8 cellular contexts compared by ENCODE assay signal in the genomic region with DNA sequence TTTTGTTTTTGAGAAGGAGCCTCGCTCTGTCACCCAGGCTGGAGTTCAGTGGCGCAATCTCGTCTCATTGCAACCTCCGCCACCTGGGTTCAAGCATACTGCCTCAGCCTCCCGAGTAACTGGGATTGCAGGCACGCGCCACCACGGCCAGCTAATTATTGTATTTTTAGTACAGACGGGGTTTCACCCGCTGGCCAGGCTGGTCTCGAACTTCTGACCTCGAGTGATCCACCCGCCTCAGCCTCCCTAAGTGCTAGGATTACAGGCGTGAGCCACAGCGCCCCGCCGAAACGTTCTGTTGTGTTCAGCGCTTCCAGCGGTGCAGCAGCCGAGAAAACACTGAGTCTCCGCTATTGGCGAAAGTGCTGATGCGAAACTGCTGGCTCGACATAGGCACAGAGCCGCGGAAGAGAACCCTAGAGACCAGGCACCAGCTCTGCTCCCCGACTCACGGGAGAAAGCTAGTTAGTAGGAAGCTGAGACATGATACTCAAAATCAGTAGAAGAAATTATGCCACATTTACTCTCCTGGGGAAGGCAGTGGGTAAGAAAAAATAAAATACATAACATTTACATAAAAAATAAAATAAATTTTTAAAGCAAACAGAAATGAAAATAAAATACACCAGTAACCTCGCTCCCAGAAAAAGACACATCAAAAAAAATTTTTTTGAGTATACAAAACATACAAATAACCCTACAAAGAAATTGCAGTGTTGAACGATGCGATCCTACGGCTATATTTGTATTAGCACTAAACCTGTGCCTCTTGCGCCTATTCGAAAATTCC. TPM values are rescaled to one million over a fixed set of nuclear protein-coding genes. Genes with fewer than 3 reads are reported as not detected.
A peak's percentile ranks its signal among the peaks of the same experiment; 100 is the strongest.
DNase-seq lines count a peak whose midpoint lies in the region; ATAC-seq and TF ChIP-seq lines count a peak whose summit lies in the region.

No MANE protein-coding gene starts in this region.

- peak; percentile 38; the same call in 1 of the 2 replicates for TF ChIP-seq CTCF in OCI-LY1 (IDR thresholded peaks at IDR 0.05; ENCODE audit: low read length)

- peaks cover 5% of the 10 kb centered on the region; the same call in 1 of the 2 replicates for H3F3A ChIP-seq in OCI-LY1 (ENCODE audit: insufficient read depth, low read length)

- H4K20me1 ChIP-seq in OCI-LY1 (ENCODE audit: insufficient read depth, low read length) = no peaks in the 10 kb centered on the region

- H3K9ac ChIP-seq in OCI-LY1 (ENCODE audit: low read length) = peak overlapping the region; percentile 79

- H3K36me3 ChIP-seq in OCI-LY1 (ENCODE audit: insufficient read depth, low read length) (no peaks in the 10 kb centered on the region), muscle layer of duodenum (ENCODE audit: control insufficient read depth in 1 of 2, insufficient read depth in 2 of 2, low read length in 2 of 2) (no peaks in the 10 kb centered on the region)

- peak overlapping the region; percentile 99 for H3K4me2 ChIP-seq in OCI-LY1 (ENCODE audit: low read length)

- H3K27me3 ChIP-seq in OCI-LY1 (ENCODE audit: insufficient read depth, low read length) (no peaks in the 10 kb centered on the region), muscle layer of duodenum (ENCODE audit: low read depth, low read length) (peaks cover 31% of the 10 kb centered on the region)

- H3K27ac ChIP-seq in OCI-LY1 (ENCODE audit: low read depth, low read length, poor library complexity, severe bottlenecking) (peak overlapping the region; percentile 59), epithelial cell of prostate (peak overlapping the region; percentile 94), muscle layer of duodenum (ENCODE audit: low read length) (peak overlapping the region; percentile 83)

- H3K4me3 ChIP-seq in OCI-LY1 (ENCODE audit: low read depth, low read length, poor library complexity, severe bottlenecking) (peak overlapping the region; percentile 72), muscle layer of duodenum (ENCODE audit: low read depth in 1 of 2, low read length in 2 of 2) (peak overlapping the region; percentile 60 to 81)

- no peaks in the 10 kb centered on the region for H3K79me2 ChIP-seq in OCI-LY1 (ENCODE audit: insufficient read depth, low read length)

- H3K4me1 ChIP-seq in OCI-LY1 (ENCODE audit: insufficient read depth, low read length, severe bottlenecking) (peaks cover 34% of the 10 kb centered on the region), muscle layer of duodenum (ENCODE audit: control insufficient read depth in 1 of 2, insufficient read depth in 2 of 2, low read length in 2 of 2) (peaks cover 0 to 8% of the 10 kb centered on the region in 2 donors)

- in situ Hi-C loops in Caki2 (cut with HindIII; ENCODE audit: low pct_unique_long_range_greater_than_20kb, low sequenced_read_pairs) = no loop called here

- DNase-seq in Caki2 (ENCODE audit: low read depth) (peak; percentile 88), HuH-7.5 (ENCODE audit: low spot score) (peak; percentile 65), epithelial cell of prostate (ENCODE audit: low read depth, low spot score) (no peak)
- peak; percentile 93 for DNase-seq in activated CD8-positive, alpha-beta memory T cell treated with anti-CD3 and anti-CD28 coated beads, Interleukin-2, amount 50 U/mL, for 48 hours
- DNase-seq in stimulated activated CD8-positive, alpha-beta memory T cell treated with anti-CD3 and anti-CD28 coated beads, Interleukin-7, amount 100 ng/mL, for 4 hours (ENCODE audit: low read depth in 2 of 2) = peak; percentile 83 to 89

- H2AFZ ChIP-seq in OCI-LY1 (ENCODE audit: low read length) = peak overlapping the region; percentile 36

- no peaks in the 10 kb centered on the region for H3K9me3 ChIP-seq in OCI-LY1 (ENCODE audit: low read length)
- H3K9me3 ChIP-seq in muscle layer of duodenum (ENCODE audit: control insufficient read depth in 1 of 2, low read length in 2 of 2) = no peaks in the 10 kb centered on the region

- peak; percentile 35 for ATAC-seq in GM21423 (IDR thresholded peaks at IDR 0.05; ENCODE audit: unreplicated experiment)

- no peaks in the 10 kb centered on the region for H3K9me2 ChIP-seq in OCI-LY1 (ENCODE audit: low read depth, low read length)

RNA-seq across cellular contexts. Expression of gene ANXA2R, which starts 31.6 kb away (rescaled TPM):
- 1.7 TPM in 1 of 2 replicates, not detected in the other for total RNA-seq in Caki2 (2014; rRNA removed; shearing (Covaris generic); ENCODE audit: low replicate concordance)
